In the genomic region with DNA sequence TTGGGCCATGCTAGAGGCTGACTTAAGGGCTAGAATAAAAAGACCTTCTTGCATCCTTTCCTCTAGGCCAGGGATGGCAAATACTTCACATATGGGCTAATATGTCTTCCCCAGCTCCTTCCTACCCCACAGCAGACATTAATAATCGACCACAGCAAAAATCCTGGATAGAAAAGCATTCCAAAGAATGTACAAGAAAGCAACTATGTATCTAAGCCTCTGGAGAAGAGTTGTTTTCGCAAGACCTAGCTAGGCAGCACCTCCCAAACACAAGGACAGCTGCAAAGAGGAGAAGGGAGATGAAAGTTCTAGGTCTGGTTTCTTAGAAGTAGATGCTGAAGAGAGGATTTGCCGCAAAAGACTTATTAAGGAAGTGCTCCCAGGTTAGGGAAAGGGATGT, we compare ENCODE assay signal across 24 cellular contexts.
DNase-seq lines count a peak whose midpoint lies in the region; ATAC-seq, FAIRE-seq and TF ChIP-seq lines count a peak whose summit lies in the region.
"Had no signal": no experiment of that assay in that cellular context is flagged by ENCODE, and none has a peak within 500 bp of the region (broad histone marks: within the 10 kb centered on the region; RNA-seq: fewer than 3 reads in every experiment).

No MANE protein-coding gene starts in this region.

- H4K20me1 ChIP-seq in IMR-90 (ENCODE audit: insufficient read depth, low read length): no peaks in the 10 kb centered on the region

- no peak overlapping the region for H3K27ac Mint-ChIP-seq in activated T-helper 2 cell treated with anti-CD3 and anti-CD28 coated beads, Interferon-gamma antibody, Interleukin-2, Interleukin-4, amounts not matched to agents 10 μg/mL and 5 μg/mL and 100 μg/mL, durations not matched to agents 14 hours and 24 hours and 36 hours

- H2BK15ac ChIP-seq in IMR-90 (ENCODE audit: low read depth, low read length): peak overlapping the region; percentile 87; the same call in 2 of the 3 replicates

- 100% methylated on average over 1 of the region's 3 CpGs; no CpG with 5 or more reads in 1 of the 2 experiments for WGBS in IMR-90 (ENCODE audit: extremely low coverage in 2 of 2, insufficient read length in 1 of 2), 2 experiments

- no peak overlapping the region for H2AK9ac ChIP-seq in IMR-90 (replicated peaks; ENCODE audit: low read depth, low read length, poor library complexity)

- no peak overlapping the region for H2AFZ ChIP-seq in IMR-90 (replicated peaks; ENCODE audit: low read length, poor library complexity)

- peak overlapping the region; percentile 12 to 35; a peak in 1 of 4 replicates for H4K8ac ChIP-seq in IMR-90 (ENCODE audit: low read depth in 2 of 2, low read length in 2 of 2)

- peak overlapping the region; percentile 94 for H4K91ac ChIP-seq in IMR-90 (ENCODE audit: insufficient read depth, low read depth, low read length)

- no TSS peak for BruUV-seq in IMR-90 (replicated peaks; lab: Mats Ljungman, UMichigan)

- H2AK5ac ChIP-seq in IMR-90 (ENCODE audit: low read depth, low read length): no peak overlapping the region; the same call in 1 of the 2 replicates

- H3K23ac ChIP-seq in IMR-90 (ENCODE audit: low read depth, low read length): no peak overlapping the region

- H3K36me3 ChIP-seq in IMR-90 (ENCODE audit: control insufficient read depth, insufficient read depth, low read length) (no peaks in the 10 kb centered on the region), bronchial epithelial cell (ENCODE audit: control insufficient read depth, insufficient read depth, low read length) (no peaks in the 10 kb centered on the region)

- FAIRE-seq in bronchial epithelial cell (lab: Jason Lieb, UNC): peak; percentile 40
- FAIRE-seq: A549, GM12892 had no signal

- TF ChIP-seq CTCF in IMR-90 (conservative IDR thresholded peaks at IDR 0.05; ENCODE audit: low read depth, low read length) (no peak), bronchial epithelial cell (IDR thresholded peaks at IDR 0.05; ENCODE audit: insufficient read depth, low read length, severe bottlenecking) (no peak)

- H4K5ac ChIP-seq in IMR-90 (ENCODE audit: low read depth, low read length): peak overlapping the region; percentile 1; the same call in 1 of the 2 replicates

- intact Hi-C loops in IMR-90 (cut with micrococcal nuclease): loop anchor here (10.0 kb wide), 1 partner anchor 225 kb away; no protein-coding TSS in a partner anchor
- intact Hi-C loops in activated T-helper 2 cell treated with anti-CD3 and anti-CD28 coated beads, Interferon-gamma antibody, Interleukin-2, Interleukin-4, amounts not matched to agents 10 μg/mL and 5 μg/mL and 100 μg/mL, durations not matched to agents 14 hours and 24 hours and 36 hours (cut with micrococcal nuclease): no loop called here

- no peak overlapping the region for H3K27ac ChIP-seq in IMR-90 (ENCODE audit: insufficient read depth, low read length)
- H3K27ac ChIP-seq: HL-60 had no signal

- no peaks in the 10 kb centered on the region for H3K79me1 ChIP-seq in IMR-90 (ENCODE audit: low read depth in 1 of 2, low read length in 2 of 2)

- no peaks in the 10 kb centered on the region for H3K36me3 Mint-ChIP-seq in activated T-helper 2 cell treated with anti-CD3 and anti-CD28 coated beads, Interferon-gamma antibody, Interleukin-2, Interleukin-4, amounts not matched to agents 10 μg/mL and 5 μg/mL and 100 μg/mL, durations not matched to agents 14 hours and 24 hours and 36 hours (ENCODE audit: low read depth)
- H3K36me3 Mint-ChIP-seq: CD4-positive, alpha-beta memory T cell had no signal

- in situ Hi-C loops in IMR-90 (cut with MboI; ENCODE audit: low sequenced_read_pairs): no loop called here

- no peaks in the 10 kb centered on the region for H3K9me3 Mint-ChIP-seq in activated T-helper 2 cell treated with anti-CD3 and anti-CD28 coated beads, Interferon-gamma antibody, Interleukin-2, Interleukin-4, amounts not matched to agents 10 μg/mL and 5 μg/mL and 100 μg/mL, durations not matched to agents 14 hours and 24 hours and 36 hours

- H2BK120ac ChIP-seq in IMR-90 (ENCODE audit: low read depth, low read length): peak overlapping the region; percentile 91

- H3K4me2 ChIP-seq in IMR-90 (ENCODE audit: low read depth, low read length): no peak overlapping the region
- H3K4me2 ChIP-seq: A549 had no signal

- no peaks in the 10 kb centered on the region for H3K27me3 Mint-ChIP-seq in activated T-helper 2 cell treated with anti-CD3 and anti-CD28 coated beads, Interferon-gamma antibody, Interleukin-2, Interleukin-4, amounts not matched to agents 10 μg/mL and 5 μg/mL and 100 μg/mL, durations not matched to agents 14 hours and 24 hours and 36 hours (ENCODE audit: low read depth)

- H3K4me3 ChIP-seq in IMR-90 (ENCODE audit: insufficient read depth, low read depth, low read length) (no peak overlapping the region), bronchial epithelial cell (ENCODE audit: low read depth, low read length) (no peak overlapping the region)
- H3K4me3 ChIP-seq: A549 had no signal

- 0 out of 2 replicates have a peak, but pooled peaks cover 3% of the 10 kb centered on the region for H3K9me3 ChIP-seq in IMR-90 (ENCODE audit: control insufficient read depth, insufficient read depth, low read length)
- H3K9me3 ChIP-seq: A549 had no signal

- DNase-seq in IMR-90 (peak; percentile 23), bronchial epithelial cell (ENCODE audit: low read depth) (no peak), iris pigment epithelial cell (ENCODE audit: low read depth) (peak; percentile 16)
- no peak for DNase-seq in activated T-helper 2 cell treated with anti-CD3 and anti-CD28 coated beads, Interferon-gamma antibody, Interleukin-2, Interleukin-4, amounts not matched to agents 10 μg/mL and 5 μg/mL and 100 μg/mL, durations not matched to agents 14 hours and 24 hours and 36 hours (ENCODE audit: low spot score)
- no peak for DNase-seq in activated CD8-positive, alpha-beta memory T cell treated with anti-CD3 and anti-CD28 coated beads, Interleukin-2, amount 50 U/mL, for 4 hours
- DNase-seq: C1 segment of cervical spinal cord; CD4-positive, alpha-beta memory T cell; COR-L47; GF-D8; Karpas-422; NCI-H1092 treated with DMSO at 0.1 percent for 48 hours; NCI-H1436; NCI-H187; NCI-H2081 treated with DMSO at 0.1 percent for 48 hours; NCI-H2171; NCI-H524; NCI-H748 treated with DMSO at 0.1 percent for 48 hours had no signal

- peaks cover 12% of the 10 kb centered on the region for H3K4me1 ChIP-seq in IMR-90 (ENCODE audit: control insufficient read depth, insufficient read depth, low read length)

- no peak overlapping the region for H3K4me3 Mint-ChIP-seq in activated T-helper 2 cell treated with anti-CD3 and anti-CD28 coated beads, Interferon-gamma antibody, Interleukin-2, Interleukin-4, amounts not matched to agents 10 μg/mL and 5 μg/mL and 100 μg/mL, durations not matched to agents 14 hours and 24 hours and 36 hours (ENCODE audit: low read depth)
- H3K4me3 Mint-ChIP-seq: CD4-positive, alpha-beta memory T cell had no signal

- H3K14ac ChIP-seq in IMR-90 (replicated peaks; ENCODE audit: low read depth, low read length): no peak overlapping the region

- POLR2A ChIA-PET in IMR-90 (lab: Charles Lee; ENCODE audit: unreplicated experiment): no interaction called here

- H3K27me3 ChIP-seq in IMR-90 (ENCODE audit: control insufficient read depth, insufficient read depth, low read length) (no peaks in the 10 kb centered on the region), bronchial epithelial cell (ENCODE audit: control insufficient read depth, insufficient read depth, low read length) (no peaks in the 10 kb centered on the region)

- dilution Hi-C loops in IMR-90 (cut with HindIII; ENCODE audit: low sequenced_read_pairs, unreplicated experiment): no loop called here

- H3K9me1 ChIP-seq in IMR-90 (ENCODE audit: insufficient read depth, low read length): peaks cover 10% of the 10 kb centered on the region; the same call in 1 of the 2 replicates

- no peak overlapping the region for H3K18ac ChIP-seq in IMR-90 (ENCODE audit: low read depth, low read length)

- ATAC-seq in IMR-90 (ENCODE audit: low read depth) (no peak), GM18517 (IDR thresholded peaks at IDR 0.05; ENCODE audit: unreplicated experiment) (no peak), HG02610 (IDR thresholded peaks at IDR 0.05; ENCODE audit: unreplicated experiment) (no peak)
- ATAC-seq: A549, HCT116, SK-N-SH treated with all-trans-retinoic acid at 6 μM for 48 hours had no signal

- CTCF ChIA-PET in IMR-90 (lab: Yijun Ruan, JAX): no interaction called here

- H3K56ac ChIP-seq in IMR-90 (ENCODE audit: extremely low read depth, insufficient read depth, low read length): no peak overlapping the region

- H2BK20ac ChIP-seq in IMR-90 (ENCODE audit: low read depth, low read length): peak overlapping the region; percentile 96

- no peaks in the 10 kb centered on the region for H3K4me1 Mint-ChIP-seq in activated T-helper 2 cell treated with anti-CD3 and anti-CD28 coated beads, Interferon-gamma antibody, Interleukin-2, Interleukin-4, amounts not matched to agents 10 μg/mL and 5 μg/mL and 100 μg/mL, durations not matched to agents 14 hours and 24 hours and 36 hours (ENCODE audit: low read depth)
- H3K4me1 Mint-ChIP-seq: CD4-positive, alpha-beta memory T cell had no signal

- no peak overlapping the region for H3K9ac ChIP-seq in IMR-90 (ENCODE audit: low read depth, low read length)

- no peak for TF ChIP-seq POLR2A in IMR-90 (IDR thresholded peaks at IDR 0.05; ENCODE audit: low read depth, low read length)

- peak overlapping the region; percentile 90 for H3K4ac ChIP-seq in IMR-90 (ENCODE audit: low read depth, low read length)

- no peak for TF ChIP-seq RAD21 in IMR-90 (IDR thresholded peaks at IDR 0.05; ENCODE audit: low read length)

- no peak overlapping the region for H2BK5ac ChIP-seq in IMR-90 (ENCODE audit: low read depth, low read length, poor library complexity, severe bottlenecking)

TF ChIP-seq in IMR-90, 13 proteins besides CTCF, POLR2A, EP300 and RAD21 (continues in another document):
- TF ChIP-seq MAZ (IDR thresholded peaks at IDR 0.05; ENCODE audit: borderline replicate concordance, low read depth, low read length) (no peak), BHLHE40 (IDR thresholded peaks at IDR 0.05; ENCODE audit: low read depth, low read length) (no peak), CEBPB (IDR thresholded peaks at IDR 0.05; ENCODE audit: low read depth, low read length) (no peak), RFX5 (IDR thresholded peaks at IDR 0.05; ENCODE audit: low read depth, low read length) (no peak), ELK1 (IDR thresholded peaks at IDR 0.05; ENCODE audit: borderline replicate concordance, low read depth, low read length) (no peak), NFE2L2 (IDR thresholded peaks at IDR 0.05; ENCODE audit: low read depth, low read length) (no peak), CHD1 (IDR thresholded peaks at IDR 0.05; ENCODE audit: low read depth, low read length) (no peak)

Comparison
In these comparisons a context has a peak if more than half of its experiments do, and no peak if none do; other contexts are left out.
1. DNase-seq: peak in IMR-90 (single experiment) and iris pigment epithelial cell (single experiment); none in bronchial epithelial cell (single experiment), activated T-helper 2 cell treated with anti-CD3 and anti-CD28 coated beads, Interferon-gamma antibody, Interleukin-2, Interleukin-4, amounts not matched to agents 10 μg/mL and 5 μg/mL and 100 μg/mL, durations not matched to agents 14 hours and 24 hours and 36 hours (single experiment) and activated CD8-positive, alpha-beta memory T cell treated with anti-CD3 and anti-CD28 coated beads, Interleukin-2, amount 50 U/mL, for 4 hours (single experiment).